Comparison of ENCODE assay signal across 8 cellular contexts in the genomic region with DNA sequence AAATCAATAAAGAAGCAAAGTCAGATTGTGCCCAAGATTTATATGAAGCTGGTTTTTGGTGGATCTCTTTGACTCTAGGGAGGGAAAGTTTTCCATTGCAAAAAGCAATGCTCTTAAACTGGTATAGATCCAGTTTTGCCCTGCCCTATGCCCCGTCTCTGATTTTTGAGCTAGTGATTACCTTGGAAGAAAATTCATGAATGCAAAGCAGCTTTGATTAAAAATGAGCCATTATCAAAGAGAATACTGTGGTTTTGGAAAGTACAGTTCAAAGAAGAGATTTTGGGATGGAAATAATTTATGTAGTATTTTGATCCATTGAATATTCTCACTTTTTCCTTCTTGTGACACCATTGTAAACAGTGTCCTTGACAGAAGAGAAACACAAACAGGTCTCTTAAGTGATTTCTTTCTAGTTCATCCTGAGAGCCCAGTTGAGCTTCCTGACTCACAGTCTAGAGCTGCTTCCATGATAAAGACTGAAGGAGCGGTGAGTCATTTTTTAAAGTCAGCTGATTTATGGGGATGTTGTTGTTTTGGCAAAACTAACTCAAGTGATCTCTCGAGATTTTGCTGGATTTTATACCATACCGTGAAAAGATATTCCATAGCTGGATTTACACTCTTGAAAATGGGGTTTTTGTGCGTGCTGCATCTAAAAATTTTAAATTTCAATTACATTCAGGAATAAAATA.
DNase-seq lines count a peak whose midpoint lies in the region; ATAC-seq, FAIRE-seq and TF ChIP-seq lines count a peak whose summit lies in the region.

No MANE protein-coding gene starts in this region.

- H3K36me3 Mint-ChIP-seq in HFFc6 (ENCODE audit: low read depth), result peaks cover 5% of the 10 kb centered on the region
- peaks cover 2% of the 10 kb centered on the region for H3K36me3 Mint-ChIP-seq in astrocyte (ENCODE audit: low read depth, unreplicated experiment)

- no peaks in the 10 kb centered on the region for H3K9me3 Mint-ChIP-seq in HFFc6
- H3K9me3 Mint-ChIP-seq in astrocyte (ENCODE audit: unreplicated experiment), result no peaks in the 10 kb centered on the region

- no peak for TF ChIP-seq CTCF in A673 (conservative IDR thresholded peaks at IDR 0.05; ENCODE audit: low read depth, low read length)
- no peak for TF ChIP-seq CTCF in HFFc6 (IDR thresholded peaks at IDR 0.05)
- no peak for TF ChIP-seq CTCF in astrocyte (IDR thresholded peaks at IDR 0.05; ENCODE audit: insufficient read depth, low read depth, low read length)
- no peak for TF ChIP-seq CTCF in left lung (IDR thresholded peaks at IDR 0.05)

- POLR2A ChIA-PET in A673 (lab: Charles Lee; ENCODE audit: low non-redundant PET), result interaction anchor here (0.6 to 0.8 kb wide), 3 partner anchors 21 to 87 kb away, joined by 4 to 8 read pairs (median 4); no protein-coding TSS in a partner anchor

- ATAC-seq in left lung, result peak; percentile 6
- no peak for ATAC-seq in GM19397 (IDR thresholded peaks at IDR 0.05; ENCODE audit: unreplicated experiment)
- ATAC-seq in HG02840 (IDR thresholded peaks at IDR 0.05; ENCODE audit: low FRiP score, unreplicated experiment), result no peak

- BruUV-seq in A673 (replicated peaks; lab: Mats Ljungman, UMichigan), result no TSS peak

- FAIRE-seq in astrocyte (lab: Jason Lieb, UNC), result no peak
- FAIRE-seq in GM12891 (lab: Jason Lieb, UNC), result no peak

- H3K27ac Mint-ChIP-seq in HFFc6, result peak overlapping the region; percentile 77
- peak overlapping the region; percentile 88 for H3K27ac Mint-ChIP-seq in astrocyte (ENCODE audit: unreplicated experiment)

- H3K4me3 ChIP-seq in A673 (ENCODE audit: low read depth, low read length, poor library complexity, severe bottlenecking) (peak overlapping the region; percentile 15), astrocyte (ENCODE audit: insufficient read depth, low read depth, low read length) (no peak overlapping the region), left lung (no peak overlapping the region)

- H3K27me3 Mint-ChIP-seq in HFFc6 (ENCODE audit: insufficient read depth) (peaks cover 8% of the 10 kb centered on the region), astrocyte (ENCODE audit: low read depth, unreplicated experiment) (no peaks in the 10 kb centered on the region)

- H3K36me3 ChIP-seq in A673 (ENCODE audit: insufficient read depth, low read length, poor library complexity, severe bottlenecking), result no peaks in the 10 kb centered on the region
- H3K36me3 ChIP-seq in astrocyte (ENCODE audit: insufficient read depth, low read length), result no peaks in the 10 kb centered on the region
- no peaks in the 10 kb centered on the region for H3K36me3 ChIP-seq in left lung

- peaks cover 73% of the 10 kb centered on the region for H3K79me2 ChIP-seq in astrocyte (ENCODE audit: insufficient read depth, low read length)

- CTCF ChIA-PET in A673 (lab: Charles Lee), result no interaction called here

- H3K4me2 ChIP-seq in astrocyte (ENCODE audit: low read length), result peak overlapping the region; percentile 17

- H3K27ac ChIP-seq in A673 (ENCODE audit: low read depth, low read length, poor library complexity, severe bottlenecking) (peak overlapping the region; percentile 42), astrocyte (ENCODE audit: low read depth, low read length) (peak overlapping the region; percentile 41), left lung (peak overlapping the region; percentile 79 to 83)

- H3K9me3 ChIP-seq in A673 (ENCODE audit: low read depth, low read length, poor library complexity, severe bottlenecking) (no peaks in the 10 kb centered on the region), astrocyte (ENCODE audit: insufficient read depth, low read depth, low read length) (no peaks in the 10 kb centered on the region), left lung (no peaks in the 10 kb centered on the region)

- peaks cover 26% of the 10 kb centered on the region for H4K20me1 ChIP-seq in astrocyte (ENCODE audit: insufficient read depth, low read length)

- no peak for TF ChIP-seq POLR2A in GM12891 (IDR thresholded peaks at IDR 0.05; ENCODE audit: low read depth, low read length)

- DNase-seq in A673 (ENCODE audit: low spot score), result peak; percentile 67
- DNase-seq in HFFc6, result peak; percentile 86
- peak; percentile 90 for DNase-seq in astrocyte (ENCODE audit: low read depth)
- DNase-seq in left lung, result no peak
- DNase-seq in HK-2 (ENCODE audit: unreplicated experiment), result no peak
- no peak for DNase-seq in GM12891 (ENCODE audit: insufficient read length, low spot score)

- no peak overlapping the region for H3K9ac ChIP-seq in astrocyte (ENCODE audit: low read length)

- peaks cover 64% of the 10 kb centered on the region for H3K4me1 ChIP-seq in A673 (ENCODE audit: insufficient read depth, low read length, poor library complexity, severe bottlenecking)
- H3K4me1 ChIP-seq in astrocyte (ENCODE audit: insufficient read depth, low read length), result peaks cover 14% of the 10 kb centered on the region
- H3K4me1 ChIP-seq in left lung, result peaks cover 46 to 83% of the 10 kb centered on the region in 2 donors

- H2AFZ ChIP-seq in astrocyte (ENCODE audit: low read depth, low read length), result no peak overlapping the region

- H3K4me3 Mint-ChIP-seq in HFFc6, result peak overlapping the region; percentile 57
- peak overlapping the region; percentile 64 for H3K4me3 Mint-ChIP-seq in astrocyte (ENCODE audit: unreplicated experiment)

- peaks cover 77% of the 10 kb centered on the region for H3K4me1 Mint-ChIP-seq in HFFc6 (ENCODE audit: low read depth)
- H3K4me1 Mint-ChIP-seq in astrocyte (ENCODE audit: low read depth, unreplicated experiment), result peaks cover 56% of the 10 kb centered on the region

- H3K27me3 ChIP-seq in A673 (replicated peaks; ENCODE audit: insufficient read depth, low read depth, low read length, poor library complexity) (no peaks in the 10 kb centered on the region), astrocyte (ENCODE audit: insufficient read depth, low read length) (no peaks in the 10 kb centered on the region), left lung (no peaks in the 10 kb centered on the region)

- intact Hi-C loops in A673 (cut with micrococcal nuclease; ENCODE audit: unreplicated experiment) (no loop called here), left lung (cut with DNase I) (no loop called here)

TF ChIP-seq in GM12891, 5 proteins besides CTCF, POLR2A, EP300 and RAD21:
- TF ChIP-seq SPI1 (IDR thresholded peaks at IDR 0.05; ENCODE audit: low read depth, low read length), result no peak

Comparison
In these comparisons a context has a peak if more than half of its experiments do, and no peak if none do; other contexts are left out.
1. DNase-seq: peak in A673 (single experiment), HFFc6 (single experiment) and astrocyte (single experiment); none in left lung (0 of 2), HK-2 (single experiment) and GM12891 (single experiment).
2. Peak in every context shown above with its lines, with median percentiles within 50 percentile points of each other: H3K27ac ChIP-seq.